11 cellular contexts compared by ENCODE assay signal in genomic region chr3:100045696-100046095, GRCh38.
DNase-seq lines count a peak whose midpoint lies in the region; ATAC-seq and TF ChIP-seq lines count a peak whose summit lies in the region.
"Had no signal": no experiment of that assay in that cellular context is flagged by ENCODE, and none has a peak within 500 bp of the region (broad histone marks: within the 10 kb centered on the region; RNA-seq: fewer than 3 reads in every experiment).

No MANE protein-coding gene starts in this region.

- peaks cover 59% of the 10 kb centered on the region for H3K4me1 Mint-ChIP-seq in mesothelial cell of epicardium

- no peak overlapping the region for H3K4me3 Mint-ChIP-seq in mesothelial cell of epicardium
- H3K4me3 Mint-ChIP-seq: CD4-positive, CD25-positive, alpha-beta regulatory T cell had no signal

- H3K27me3 Mint-ChIP-seq in mesothelial cell of epicardium (ENCODE audit: low read depth) = no peaks in the 10 kb centered on the region
- H3K27me3 Mint-ChIP-seq: CD4-positive, CD25-positive, alpha-beta regulatory T cell had no signal

- intact Hi-C loops in uterus (cut with DNase I; ENCODE audit: low total_unique reads) (no loop called here), lower leg skin (cut with DNase I; ENCODE audit: low total_unique reads) (no loop called here)

- H3K27ac ChIP-seq in uterus = peak overlapping the region; percentile 91 to 96

- DNase-seq in SHP77 (lab: John Stamatoyannopoulos, UW) (peak; percentile 27 to 45), SHP77 treated with DMSO at 0.1 percent for 48 hours (lab: John Stamatoyannopoulos, UW) (no peak), dermis blood vessel endothelial cell (peak; percentile 55), mesothelial cell of epicardium (ENCODE audit: low spot score in 2 of 2, unreplicated experiment in 2 of 2) (no peak), uterus (peak; percentile 54 to 61), lower leg skin (ENCODE audit: low spot score in 2 of 2) (no peak)
- DNase-seq in activated CD8-positive, alpha-beta memory T cell treated with anti-CD3 and anti-CD28 coated beads, Interleukin-2, amount 50 U/mL, for 48 hours = no peak
- DNase-seq: activated CD8-positive, alpha-beta memory T cell treated with anti-CD3 and anti-CD28 coated beads, Interleukin-2, amount 50 U/mL, for 4 hours; CD4-positive, CD25-positive, alpha-beta regulatory T cell; NCI-H510A treated with DMSO at 0.1 percent for 48 hours had no signal

- H3K27ac Mint-ChIP-seq in mesothelial cell of epicardium = peak overlapping the region; percentile 83

- H3K4me1 ChIP-seq in uterus = peaks cover 0 to 13% of the 10 kb centered on the region in 2 donors

- TF ChIP-seq CTCF in mesothelial cell of epicardium (IDR thresholded peaks at IDR 0.05; ENCODE audit: unreplicated experiment) (no peak), uterus (IDR thresholded peaks at IDR 0.05) (no peak), lower leg skin (IDR thresholded peaks at IDR 0.05) (no peak)

- H3K36me3 ChIP-seq in uterus = no peaks in the 10 kb centered on the region

- WGBS in lower leg skin, 2 donors = 53 to 55% methylated on average over 3 of the region's 3 CpGs

- H3K4me3 ChIP-seq in uterus = no peak overlapping the region
- H3K4me3 ChIP-seq in lower leg skin (ENCODE audit: low read depth, poor library complexity, severe bottlenecking) = no peak overlapping the region

- no peak for ATAC-seq in GM21447 (IDR thresholded peaks at IDR 0.05; ENCODE audit: unreplicated experiment)

- H3K9me3 ChIP-seq in uterus = no peaks in the 10 kb centered on the region

- TF ChIP-seq POLR2A in uterus (IDR thresholded peaks at IDR 0.05) (no peak), lower leg skin (IDR thresholded peaks at IDR 0.05) (no peak)

- H3K9me3 Mint-ChIP-seq in mesothelial cell of epicardium = no peaks in the 10 kb centered on the region
- H3K9me3 Mint-ChIP-seq: CD4-positive, CD25-positive, alpha-beta regulatory T cell had no signal

- H3K36me3 Mint-ChIP-seq in mesothelial cell of epicardium = no peaks in the 10 kb centered on the region
- H3K36me3 Mint-ChIP-seq: CD4-positive, CD25-positive, alpha-beta regulatory T cell had no signal

- no peaks in the 10 kb centered on the region for H3K27me3 ChIP-seq in uterus

Comparison
In these comparisons a context has a peak if more than half of its experiments do, and no peak if none do; other contexts are left out.
1. DNase-seq: peak in SHP77 (2 of 2), dermis blood vessel endothelial cell (single experiment) and uterus (2 of 2); none in SHP77 treated with DMSO at 0.1 percent for 48 hours (single experiment), mesothelial cell of epicardium (0 of 2), activated CD8-positive, alpha-beta memory T cell treated with anti-CD3 and anti-CD28 coated beads, Interleukin-2, amount 50 U/mL, for 48 hours (single experiment) and lower leg skin (0 of 2).